ENCODE assay signal across 8 cellular contexts in genomic region chr1:154272999-154273563, GRCh38.
DNase-seq lines count a peak whose midpoint lies in the region; ATAC-seq and TF ChIP-seq lines count a peak whose summit lies in the region.

No MANE protein-coding gene starts in this region.

- peaks cover 29 to 47% of the 10 kb centered on the region in 2 donors for H3K36me3 ChIP-seq in muscle layer of duodenum (ENCODE audit: control insufficient read depth in 1 of 2, insufficient read depth in 2 of 2, low read length in 2 of 2)

- no peak for TF ChIP-seq RAD21 in Ishikawa (IDR thresholded peaks at IDR 0.05; ENCODE audit: low read depth)

- H3K4me1 ChIP-seq in muscle layer of duodenum (ENCODE audit: control insufficient read depth in 1 of 2, insufficient read depth in 2 of 2, low read length in 2 of 2) = peaks cover 3 to 14% of the 10 kb centered on the region in 2 donors

- CTCF ChIA-PET in AG04449 (lab: Yijun Ruan, JAX) = interaction anchor here (1.2 to 6.9 kb wide), 9 partner anchors 10 to 74 kb away, joined by 3 to 65 read pairs (median 8); partner anchors contain the start of gene ATP8B2

- POLR2A ChIA-PET in AG04449 (lab: Yijun Ruan, JAX) = interaction anchor here (1.0 kb wide), 1 partner anchor 53 kb away, joined by 3 read pairs; a partner anchor contains a TSS

- H3K27me3 ChIP-seq in muscle layer of duodenum (ENCODE audit: low read depth, low read length) = no peaks in the 10 kb centered on the region

- H3K9me3 ChIP-seq in muscle layer of duodenum (ENCODE audit: control insufficient read depth in 1 of 2, low read length in 2 of 2) = no peaks in the 10 kb centered on the region

- DNase-seq in AG04449 (ENCODE audit: low read depth, low spot score) = no peak
- no peak for DNase-seq in cerebellar cortex (ENCODE audit: low spot score)

- no peak for TF ChIP-seq EP300 in Ishikawa (IDR thresholded peaks at IDR 0.05; ENCODE audit: borderline replicate concordance)

- TF ChIP-seq CTCF in AG04449 (IDR thresholded peaks at IDR 0.05; ENCODE audit: insufficient read depth, low read length, missing control alignments) = no peak

- peak overlapping the region; percentile 84 for H3K27ac ChIP-seq in cingulate gyrus (ENCODE audit: low read depth, low read length)
- peak overlapping the region; percentile 94 for H3K27ac ChIP-seq in muscle layer of duodenum (ENCODE audit: low read length)

- no peak for ATAC-seq in GM21423 (IDR thresholded peaks at IDR 0.05; ENCODE audit: unreplicated experiment)
- no peak for ATAC-seq in HG02678 (IDR thresholded peaks at IDR 0.05; ENCODE audit: unreplicated experiment)
- ATAC-seq in GM19467 (IDR thresholded peaks at IDR 0.05; ENCODE audit: unreplicated experiment) = no peak

- H3K4me3 ChIP-seq in AG04449 (ENCODE audit: low read depth, low read length) = peak overlapping the region; percentile 97
- peak overlapping the region; percentile 90 to 98 for H3K4me3 ChIP-seq in muscle layer of duodenum (ENCODE audit: low read depth in 1 of 2, low read length in 2 of 2)

TF ChIP-seq in Ishikawa, 13 proteins besides CTCF, POLR2A, EP300 and RAD21:
- TF ChIP-seq ZBTB7A (IDR thresholded peaks at IDR 0.05; ENCODE audit: low read depth) (0 out of 2 replicates have a peak, but pooled peaks have one; percentile 4), CEBPB (IDR thresholded peaks at IDR 0.05) (no peak)
